ENCODE assay signal across 9 cellular contexts in the genomic region with DNA sequence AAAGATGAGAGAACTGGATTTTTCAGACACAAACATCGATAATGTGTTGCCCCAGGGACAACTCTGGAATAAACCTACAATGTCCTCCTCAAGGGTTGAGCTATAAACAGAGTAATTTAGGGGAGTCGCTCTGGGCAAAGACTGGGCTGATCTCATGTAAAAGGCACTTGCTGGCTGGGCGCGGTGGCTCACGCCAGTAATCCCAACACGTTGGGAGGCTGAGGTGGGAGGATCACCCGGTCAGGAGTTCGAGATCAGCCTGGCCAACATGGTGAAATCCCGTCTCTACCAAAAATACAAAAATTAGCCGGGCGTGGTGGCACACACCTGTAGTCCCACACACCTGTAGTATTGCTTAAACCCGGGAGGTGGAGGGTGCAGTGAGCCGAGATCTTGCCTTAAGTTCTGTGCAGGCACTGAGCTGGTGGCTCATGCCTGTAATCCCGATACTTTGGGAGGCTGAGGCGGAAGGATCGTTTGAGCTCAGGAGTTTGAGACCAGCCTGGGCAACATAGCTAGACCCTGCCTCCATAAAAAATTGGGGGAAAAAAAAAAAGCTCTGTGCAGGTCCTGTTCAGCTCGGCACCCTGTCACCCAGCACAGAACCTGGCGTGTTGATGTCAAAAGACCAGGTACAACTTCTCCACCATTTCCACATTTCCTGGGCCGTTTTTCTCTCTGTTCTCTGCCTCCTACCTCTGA. TPM values are rescaled to one million over a fixed set of nuclear protein-coding genes. Genes with fewer than 3 reads are reported as not detected.
A peak's percentile ranks its signal among the peaks of the same experiment; 100 is the strongest.
DNase-seq lines count a peak whose midpoint lies in the region; ATAC-seq and TF ChIP-seq lines count a peak whose summit lies in the region.
"Had no signal": no experiment of that assay in that cellular context is flagged by ENCODE, and none has a peak within 500 bp of the region (broad histone marks: within the 10 kb centered on the region; RNA-seq: fewer than 3 reads in every experiment).

No MANE protein-coding gene starts in this region.

- H3K27ac ChIP-seq in C4-2B (peak overlapping the region; percentile 95), IMR-90 (ENCODE audit: insufficient read depth, low read length) (no peak overlapping the region), neuronal stem cell (replicated peaks; ENCODE audit: low read length) (no peak overlapping the region)

- H2BK20ac ChIP-seq in IMR-90 (ENCODE audit: low read depth, low read length) = no peak overlapping the region

- H3K4me1 ChIP-seq in IMR-90 (ENCODE audit: control insufficient read depth, insufficient read depth, low read length) (no peaks in the 10 kb centered on the region), neuronal stem cell (ENCODE audit: control insufficient read depth in 2 of 2, insufficient read depth in 1 of 2, low read depth in 1 of 2, low read length in 2 of 2) (peaks cover 0 to 3% of the 10 kb centered on the region in 2 donors)

- no peak overlapping the region for H4K91ac ChIP-seq in IMR-90 (ENCODE audit: insufficient read depth, low read depth, low read length)
- no peak overlapping the region for H4K91ac ChIP-seq in neuronal stem cell (ENCODE audit: low read depth, low read length, poor library complexity)

- CTCF ChIA-PET in IMR-90 (lab: Yijun Ruan, JAX) (no interaction called here), MCF 10A (lab: Yijun Ruan, JAX) (interaction anchor here (0.7 to 4.3 kb wide), 2 partner anchors 60 to 111 kb away, joined by 4 to 47 read pairs; no protein-coding TSS in a partner anchor)

- H3K9me1 ChIP-seq in IMR-90 (ENCODE audit: insufficient read depth, low read length) = peaks cover 4% of the 10 kb centered on the region; the same call in 1 of the 2 replicates

- intact Hi-C loops in IMR-90 (cut with micrococcal nuclease) (loop anchor here (2.0 kb wide), 1 partner anchor 61 kb away; no protein-coding TSS in a partner anchor), MCF 10A (cut with micrococcal nuclease) (loop anchor here (5.0 kb wide), 2 partner anchors 45 to 215 kb away; no protein-coding TSS in a partner anchor), natural killer cell (cut with micrococcal nuclease) (loop anchor here (2.0 kb wide), 1 partner anchor 13 kb away; no protein-coding TSS in a partner anchor)

- H2BK15ac ChIP-seq in IMR-90 (ENCODE audit: low read depth, low read length) (no peak overlapping the region), neuronal stem cell (ENCODE audit: low read length) (no peak overlapping the region)

- H3K27ac Mint-ChIP-seq in MCF 10A (ENCODE audit: low read depth, unreplicated experiment) (peak overlapping the region; percentile 97), natural killer cell (peak overlapping the region; percentile 98 to 100)

- H3K27me3 Mint-ChIP-seq in MCF 10A (ENCODE audit: insufficient read depth, unreplicated experiment) (no peaks in the 10 kb centered on the region), natural killer cell (ENCODE audit: low read depth in 2 of 2) (peaks cover 0 to 4% of the 10 kb centered on the region in 2 donors)

- H2AK9ac ChIP-seq in IMR-90 (replicated peaks; ENCODE audit: low read depth, low read length, poor library complexity) = peak overlapping the region; percentile 22

- H3K4me3 ChIP-seq in IMR-90 (ENCODE audit: insufficient read depth, low read depth, low read length) = no peak overlapping the region
- peak overlapping the region in 1 of 2 donors; percentile 92 for H3K4me3 ChIP-seq in neuronal stem cell (ENCODE audit: low read length in 2 of 2)

- H3K23ac ChIP-seq in IMR-90 (ENCODE audit: low read depth, low read length) (peak overlapping the region; percentile 17; the same call in 1 of the 2 replicates), neuronal stem cell (ENCODE audit: low read depth, low read length, poor library complexity) (no peak overlapping the region)

- H3K4me2 ChIP-seq in IMR-90 (ENCODE audit: low read depth, low read length) (peak overlapping the region; percentile 28; the same call in 1 of the 2 replicates), neuronal stem cell (ENCODE audit: insufficient read depth, low read length, poor library complexity, severe bottlenecking) (no peak overlapping the region)

- H2BK120ac ChIP-seq in IMR-90 (ENCODE audit: low read depth, low read length) = no peak overlapping the region
- no peak overlapping the region for H2BK120ac ChIP-seq in neuronal stem cell (ENCODE audit: low read depth, low read length)

- DNase-seq in IMR-90 = no peak
- DNase-seq in MCF 10A (ENCODE audit: unreplicated experiment) = no peak
- no peak for DNase-seq in natural killer cell
- no peak for DNase-seq in SKM-1 (lab: John Stamatoyannopoulos, UW; ENCODE audit: unreplicated experiment)
- no peak for DNase-seq in neuronal stem cell (ENCODE audit: low spot score)
- DNase-seq in GM19238 (ENCODE audit: insufficient read length, low spot score) = no peak
- no peak for DNase-seq in NCI-H446 (lab: John Stamatoyannopoulos, UW)

- H4K20me1 ChIP-seq in IMR-90 (ENCODE audit: insufficient read depth, low read length) = no peaks in the 10 kb centered on the region

- H3K4me1 Mint-ChIP-seq in MCF 10A (ENCODE audit: insufficient read depth, unreplicated experiment) (peaks cover 11% of the 10 kb centered on the region), natural killer cell (peaks cover 15 to 35% of the 10 kb centered on the region in 2 donors)

- H3K36me3 ChIP-seq in IMR-90 (ENCODE audit: control insufficient read depth, insufficient read depth, low read length) (peaks cover 21% of the 10 kb centered on the region), neuronal stem cell (replicated peaks in 1 of 2; ENCODE audit: control insufficient read depth in 2 of 2, insufficient read depth in 2 of 2, low read length in 2 of 2) (peaks cover 22 to 50% of the 10 kb centered on the region in 2 donors)

- H2AFZ ChIP-seq in IMR-90 (replicated peaks; ENCODE audit: low read length, poor library complexity) = no peak overlapping the region
- no peak overlapping the region for H2AFZ ChIP-seq in neuronal stem cell (ENCODE audit: low read length)

- no peak overlapping the region for H3K9ac ChIP-seq in IMR-90 (ENCODE audit: low read depth, low read length)
- H3K9ac ChIP-seq in neuronal stem cell (ENCODE audit: low read depth, low read length, poor library complexity) = no peak overlapping the region

- H3K14ac ChIP-seq in IMR-90 (replicated peaks; ENCODE audit: low read depth, low read length) = no peak overlapping the region
- no peak overlapping the region for H3K14ac ChIP-seq in neuronal stem cell (ENCODE audit: low read length)

- no peak overlapping the region for H4K5ac ChIP-seq in IMR-90 (ENCODE audit: low read depth, low read length)

- POLR2A ChIA-PET in IMR-90 (lab: Charles Lee; ENCODE audit: unreplicated experiment) = no interaction called here
- POLR2A ChIA-PET in MCF 10A (lab: Yijun Ruan, JAX) = interaction anchor here (0.5 to 4.9 kb wide), 9 partner anchors 11 to 493 kb away, joined by 3 to 82 read pairs (median 4); a partner anchor contains a TSS

- no peak overlapping the region for H2BK12ac ChIP-seq in neuronal stem cell (ENCODE audit: low read length)

- TF ChIP-seq CTCF in C4-2B (conservative IDR thresholded peaks at IDR 0.05) (no peak), IMR-90 (conservative IDR thresholded peaks at IDR 0.05; ENCODE audit: low read depth, low read length) (no peak), MCF 10A (IDR thresholded peaks at IDR 0.05; ENCODE audit: unreplicated experiment) (no peak), natural killer cell (IDR thresholded peaks at IDR 0.05) (no peak)

- no peak overlapping the region for H3K56ac ChIP-seq in IMR-90 (ENCODE audit: extremely low read depth, insufficient read depth, low read length)

- 0 out of 2 replicates have a peak overlapping the region, but pooled peaks have one; percentile 4 for H2AK5ac ChIP-seq in IMR-90 (ENCODE audit: low read depth, low read length)
- no peak overlapping the region for H2AK5ac ChIP-seq in neuronal stem cell (ENCODE audit: low read depth, low read length)

- 96% methylated on average over 8 of the region's 19 CpGs; no CpG with 5 or more reads in 1 of the 2 experiments for WGBS in IMR-90 (ENCODE audit: extremely low coverage in 2 of 2, insufficient read length in 1 of 2), 2 experiments
- no CpG with 5 or more reads among the region's 19 CpGs for WGBS in neuronal stem cell (ENCODE audit: extremely low coverage in 2 of 2, insufficient read length in 2 of 2, insufficient replicate concordance in 1 of 2), 2 donors

- H3K18ac ChIP-seq in IMR-90 (ENCODE audit: low read depth, low read length) (no peak overlapping the region), neuronal stem cell (ENCODE audit: low read length) (no peak overlapping the region)

- H4K8ac ChIP-seq in IMR-90 (ENCODE audit: low read depth in 2 of 2, low read length in 2 of 2) (no peak overlapping the region), neuronal stem cell (ENCODE audit: low read depth, low read length) (no peak overlapping the region)

- H3K9me3 Mint-ChIP-seq in MCF 10A (ENCODE audit: unreplicated experiment) (no peaks in the 10 kb centered on the region), natural killer cell (no peaks in the 10 kb centered on the region)

- dilution Hi-C loops in IMR-90 (cut with HindIII; ENCODE audit: low sequenced_read_pairs, unreplicated experiment) = no loop called here

- H3K27me3 ChIP-seq in IMR-90 (ENCODE audit: control insufficient read depth, insufficient read depth, low read length) (no peaks in the 10 kb centered on the region), neuronal stem cell (ENCODE audit: control insufficient read depth in 3 of 3, insufficient read depth in 3 of 3, low read depth in 1 of 3, low read length in 3 of 3) (no peaks in the 10 kb centered on the region)

- H3K9me3 ChIP-seq in IMR-90 (ENCODE audit: control insufficient read depth, insufficient read depth, low read length) (no peaks in the 10 kb centered on the region), neuronal stem cell (replicated peaks in 1 of 2; ENCODE audit: control insufficient read depth in 2 of 2, insufficient read depth in 1 of 2, low read depth in 1 of 2, low read length in 2 of 2) (no peaks in the 10 kb centered on the region)

- TF ChIP-seq POLR2A in IMR-90 (IDR thresholded peaks at IDR 0.05; ENCODE audit: low read depth, low read length) = no peak

- H3K4ac ChIP-seq in IMR-90 (ENCODE audit: low read depth, low read length) = no peak overlapping the region
- H3K4ac ChIP-seq in neuronal stem cell (ENCODE audit: low read length) = no peak overlapping the region

- no peak for ATAC-seq in IMR-90 (ENCODE audit: low read depth)
- no peak for ATAC-seq in natural killer cell

- in situ Hi-C loops in IMR-90 (cut with MboI; ENCODE audit: low sequenced_read_pairs) = loop anchor here (5.0 kb wide), 1 partner anchor 310 kb away; no protein-coding TSS in a partner anchor

- H3K4me3 Mint-ChIP-seq in MCF 10A (ENCODE audit: unreplicated experiment) (peak overlapping the region; percentile 94), natural killer cell (peak overlapping the region; percentile 25)

- H2BK5ac ChIP-seq in IMR-90 (ENCODE audit: low read depth, low read length, poor library complexity, severe bottlenecking) (no peak overlapping the region), neuronal stem cell (ENCODE audit: low read length) (no peak overlapping the region)

- H3K79me1 ChIP-seq in IMR-90 (ENCODE audit: low read depth in 1 of 2, low read length in 2 of 2) (peaks cover 11 to 44% of the 10 kb centered on the region in 2 experiments; a peak in 3 of 4 replicates), neuronal stem cell (ENCODE audit: low read depth, low read length) (peaks cover 9% of the 10 kb centered on the region)

- no TSS peak for BruUV-seq in IMR-90 (replicated peaks; lab: Mats Ljungman, UMichigan)
- no TSS peak for BruUV-seq in MCF 10A (replicated peaks; lab: Mats Ljungman, UMichigan)

- no peak for TF ChIP-seq RAD21 in IMR-90 (IDR thresholded peaks at IDR 0.05; ENCODE audit: low read length)

- H3K36me3 Mint-ChIP-seq in MCF 10A (ENCODE audit: insufficient read depth, unreplicated experiment) (peaks cover 51% of the 10 kb centered on the region), natural killer cell (peaks cover 6% of the 10 kb centered on the region)

RNA-seq across cellular contexts. Expression of a gene that starts 1.4 kb away (rescaled TPM):
- 37.6 and 43.0 TPM in 2 replicates for total RNA-seq in IMR-90 (2012; rRNA removed)
- polyA plus RNA-seq in IMR-90 (2012; rRNA removed) = 52.3 and 65.3 TPM in 2 replicates
- polyA plus RNA-seq in IMR-90 (2012; cell fraction: cytosol; rRNA removed) = 34.9 and 59.4 TPM in 2 replicates
- 92.3 and 186 TPM in 2 replicates for polyA plus RNA-seq in IMR-90 (2012; cell fraction: nucleus; rRNA removed; ENCODE audit: low replicate concordance)
- 91.3 and 142 TPM in 2 replicates for total RNA-seq in MCF 10A (2022)
- 100 to 1,000 TPM in 1 of 3 donors, 10 to 100 TPM in 2; 83.3 to 116 (median 89.4) TPM for total RNA-seq in natural killer cell
- 50.7 TPM for polyA plus RNA-seq in neuronal stem cell (2013, experiment 1 of 2)
- polyA plus RNA-seq in neuronal stem cell (2013, experiment 2 of 2) = 56.0 TPM

RNA-seq across cellular contexts. Expression of a gene that starts 16.1 kb away (rescaled TPM):
- total RNA-seq in IMR-90 (2012; rRNA removed) = 0.36 and 0.56 TPM in 2 replicates
- polyA plus RNA-seq in IMR-90 (2012; rRNA removed) = 7.4 and 12.8 TPM in 2 replicates
- 8.1 and 17.5 TPM in 2 replicates for polyA plus RNA-seq in IMR-90 (2012; cell fraction: cytosol; rRNA removed)
- polyA plus RNA-seq in IMR-90 (2012; cell fraction: nucleus; rRNA removed; ENCODE audit: low replicate concordance) = 3.9 and 11.2 TPM in 2 replicates
- total RNA-seq in MCF 10A (2022) = 4.0 and 5.2 TPM in 2 replicates
- total RNA-seq in natural killer cell = under 1 TPM in 1 of 3 donors, not detected in 2; 0.39 TPM
- polyA plus RNA-seq in neuronal stem cell (2013, experiment 1 of 2) = 136 TPM
- polyA plus RNA-seq in neuronal stem cell (2013, experiment 2 of 2) = 129 TPM

RNA-seq across cellular contexts. Expression of a gene that starts 21.9 kb away (rescaled TPM):
- total RNA-seq in IMR-90 (2012; rRNA removed) (12.5 TPM in 2 replicates), MCF 10A (2022) (24.1 and 27.1 TPM in 2 replicates), natural killer cell (10 to 100 TPM; 22.1 to 32.4 (median 27.1) TPM)
- polyA plus RNA-seq in IMR-90 (2012; rRNA removed) = 29.2 and 34.9 TPM in 2 replicates
- polyA plus RNA-seq in IMR-90 (2012; cell fraction: cytosol; rRNA removed) = 25.5 and 35.6 TPM in 2 replicates
- 14.1 and 27.5 TPM in 2 replicates for polyA plus RNA-seq in IMR-90 (2012; cell fraction: nucleus; rRNA removed; ENCODE audit: low replicate concordance)
- polyA plus RNA-seq in neuronal stem cell (2013, experiment 1 of 2) = 35.6 TPM
- polyA plus RNA-seq in neuronal stem cell (2013, experiment 2 of 2) = 32.9 TPM

RNA-seq across cellular contexts. Expression of a gene that starts 27.4 kb away (rescaled TPM):
- not detected in 2 replicates for total RNA-seq in IMR-90 (2012; rRNA removed)
- 0.94 and 2.2 TPM in 2 replicates for polyA plus RNA-seq in IMR-90 (2012; rRNA removed)
- 3.5 and 4.4 TPM in 2 replicates for polyA plus RNA-seq in IMR-90 (2012; cell fraction: cytosol; rRNA removed)
- polyA plus RNA-seq in IMR-90 (2012; cell fraction: nucleus; rRNA removed; ENCODE audit: low replicate concordance) = 1.9 and 3.1 TPM in 2 replicates
- 3.3 and 4.5 TPM in 2 replicates for total RNA-seq in MCF 10A (2022)
- 1 to 10 TPM; 3.5 to 4.6 (median 4.4) TPM for total RNA-seq in natural killer cell
- 1.3 TPM for polyA plus RNA-seq in neuronal stem cell (2013, experiment 1 of 2)
- 1.9 TPM for polyA plus RNA-seq in neuronal stem cell (2013, experiment 2 of 2)
- total RNA-seq: H4 had no signal

RNA-seq across cellular contexts. Expression of a gene that starts 38.4 kb away (rescaled TPM):
- 3.9 and 4.1 TPM in 2 replicates for total RNA-seq in IMR-90 (2012; rRNA removed)
- 15.6 TPM in 2 replicates for polyA plus RNA-seq in IMR-90 (2012; rRNA removed)
- polyA plus RNA-seq in IMR-90 (2012; cell fraction: cytosol; rRNA removed) = 4.4 and 11.5 TPM in 2 replicates
- polyA plus RNA-seq in IMR-90 (2012; cell fraction: nucleus; rRNA removed; ENCODE audit: low replicate concordance) = 49.0 and 68.0 TPM in 2 replicates
- 30.5 and 36.3 TPM in 2 replicates for total RNA-seq in MCF 10A (2022)
- 100 to 1,000 TPM; 131 to 218 (median 159) TPM for total RNA-seq in natural killer cell
- 32.5 TPM for polyA plus RNA-seq in neuronal stem cell (2013, experiment 1 of 2)
- polyA plus RNA-seq in neuronal stem cell (2013, experiment 2 of 2) = 32.3 TPM
